Comparison of ENCODE assay signal across 1 cellular context in the genomic region with DNA sequence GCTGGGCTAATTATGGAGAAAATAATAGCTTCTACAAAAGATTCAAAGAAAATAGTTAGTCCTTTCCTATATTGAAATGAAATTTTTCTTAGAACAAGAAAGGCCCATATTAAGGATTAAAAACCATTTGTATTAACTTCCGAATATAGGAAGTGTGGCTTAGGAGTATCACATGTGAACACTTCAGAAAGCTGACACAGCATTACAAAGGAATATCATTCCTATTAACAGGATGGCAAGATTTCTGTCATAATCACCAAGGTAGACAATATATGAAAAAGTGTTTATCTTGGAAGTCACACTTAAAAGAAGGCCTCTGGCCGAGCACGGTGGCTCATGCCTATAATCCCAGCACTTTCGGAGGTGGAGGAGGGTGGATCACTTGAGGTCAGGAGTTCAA.
TF ChIP-seq lines count a peak whose summit lies in the region.

No MANE protein-coding gene starts in this region.

TF ChIP-seq in IMR-90, 13 proteins besides CTCF, POLR2A, EP300 and RAD21:
- peak; percentile 62 for TF ChIP-seq MAFK (IDR thresholded peaks at IDR 0.05; ENCODE audit: low read depth, low read length)
- TF ChIP-seq NFE2L2 (IDR thresholded peaks at IDR 0.05; ENCODE audit: low read depth, low read length) = no peak
TF ChIP-seq in IMR-90: peak in this region for 1.
